Comparison of ENCODE assay signal across 1 cellular context in the genomic region with DNA sequence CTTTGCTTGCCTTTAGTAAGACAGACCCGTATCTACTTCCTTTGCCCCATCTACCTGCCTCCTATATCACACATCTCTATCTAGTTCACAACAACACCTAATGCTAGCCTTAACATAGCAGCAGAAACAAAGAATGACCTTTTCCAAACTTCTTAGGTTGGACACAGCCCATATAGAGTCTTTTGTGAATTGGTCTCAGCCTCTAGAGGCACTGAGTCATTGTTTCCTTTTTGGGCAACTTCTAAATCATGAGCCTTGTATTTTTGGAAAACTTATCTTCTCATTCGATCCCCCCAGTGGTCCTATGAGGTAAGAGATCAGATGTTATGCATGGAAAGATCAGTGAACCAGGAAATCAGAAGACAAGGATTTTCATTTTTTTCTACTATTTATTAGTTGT.
TF ChIP-seq lines count a peak whose summit lies in the region.

No MANE protein-coding gene starts in this region.

TF ChIP-seq in IMR-90, 13 proteins besides CTCF, POLR2A, EP300 and RAD21:
- TF ChIP-seq BHLHE40 (IDR thresholded peaks at IDR 0.05; ENCODE audit: low read depth, low read length): no peak
- no peak for TF ChIP-seq MAZ (IDR thresholded peaks at IDR 0.05; ENCODE audit: borderline replicate concordance, low read depth, low read length)
- TF ChIP-seq RFX5 (IDR thresholded peaks at IDR 0.05; ENCODE audit: low read depth, low read length): no peak
- TF ChIP-seq SMC3 (IDR thresholded peaks at IDR 0.05; ENCODE audit: low read depth, low read length): no peak
- TF ChIP-seq NFE2L2 (IDR thresholded peaks at IDR 0.05; ENCODE audit: low read depth, low read length): no peak
- no peak for TF ChIP-seq MXI1 (IDR thresholded peaks at IDR 0.05; ENCODE audit: borderline replicate concordance, low read depth, low read length)
- TF ChIP-seq, protein P1, sequence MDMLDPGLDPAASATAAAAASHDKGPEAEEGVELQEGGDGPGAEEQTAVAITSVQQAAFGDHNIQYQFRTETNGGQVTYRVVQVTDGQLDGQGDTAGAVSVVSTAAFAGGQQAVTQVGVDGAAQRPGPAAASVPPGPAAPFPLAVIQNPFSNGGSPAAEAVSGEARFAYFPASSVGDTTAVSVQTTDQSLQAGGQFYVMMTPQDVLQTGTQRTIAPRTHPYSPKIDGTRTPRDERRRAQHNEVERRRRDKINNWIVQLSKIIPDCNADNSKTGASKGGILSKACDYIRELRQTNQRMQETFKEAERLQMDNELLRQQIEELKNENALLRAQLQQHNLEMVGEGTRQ (IDR thresholded peaks at IDR 0.05; ENCODE audit: low read depth, low read length): no peak
- TF ChIP-seq MAFK (IDR thresholded peaks at IDR 0.05; ENCODE audit: low read depth, low read length): no peak
TF ChIP-seq in IMR-90: peak in this region for 0.
